In the genomic region with DNA sequence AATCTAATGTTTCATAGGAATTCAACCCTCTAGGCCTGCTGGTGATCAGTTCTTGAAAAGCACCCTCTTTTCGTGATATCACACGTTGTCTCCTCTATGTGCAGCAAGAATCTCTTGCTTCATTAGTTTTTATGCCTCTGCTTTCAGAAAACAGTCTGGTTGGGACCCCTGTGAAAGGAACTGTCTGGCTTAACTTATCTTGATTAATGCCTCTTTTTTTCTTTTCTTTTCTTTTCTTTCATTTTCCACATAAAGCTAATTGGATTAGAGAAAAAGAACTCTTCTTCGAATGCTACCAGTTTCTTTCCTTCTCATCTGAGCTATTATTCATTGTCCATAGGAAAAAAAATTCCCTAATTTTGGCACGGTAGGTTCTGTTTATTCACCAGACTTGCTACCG, we compare ENCODE assay signal across 14 cellular contexts. TPM values are rescaled to one million over a fixed set of nuclear protein-coding genes. Genes with fewer than 3 reads are reported as not detected.
DNase-seq lines count a peak whose midpoint lies in the region; ATAC-seq and TF ChIP-seq lines count a peak whose summit lies in the region.
"Had no signal": no experiment of that assay in that cellular context is flagged by ENCODE, and none has a peak within 500 bp of the region (broad histone marks: within the 10 kb centered on the region; RNA-seq: fewer than 3 reads in every experiment).

No MANE protein-coding gene starts in this region.

- peaks cover 8% of the 10 kb centered on the region for H3K4me1 ChIP-seq in ACC112 (ENCODE audit: control insufficient read depth, insufficient read depth, low read length, unreplicated experiment)
- 0 out of 2 replicates have a peak, but pooled peaks cover 17% of the 10 kb centered on the region for H3K4me1 ChIP-seq in GM23248 (ENCODE audit: insufficient read depth)

- H3K79me2 ChIP-seq in ACC112 (ENCODE audit: control insufficient read depth, insufficient read depth, low read length, unreplicated experiment) (no peaks in the 10 kb centered on the region), GM23248 (ENCODE audit: insufficient read depth) (no peaks in the 10 kb centered on the region)

- peaks cover 32% of the 10 kb centered on the region for H3F3A ChIP-seq in GM23248 (ENCODE audit: insufficient read depth)

- no peak for ATAC-seq in GM19324 (IDR thresholded peaks at IDR 0.05; ENCODE audit: low FRiP score, unreplicated experiment)
- no peak for ATAC-seq in left ventricle myocardium superior
- ATAC-seq: activated naive CD8-positive, alpha-beta T cell treated with anti-CD3 and anti-CD28 coated beads, Interleukin-2, amount 50 U/mL, for 24 hours; effector memory CD8-positive, alpha-beta T cell had no signal

- TF ChIP-seq CTCF in WERI-Rb-1 (IDR thresholded peaks at IDR 0.05; ENCODE audit: low read depth, low read length): no peak
- TF ChIP-seq CTCF in GM13976 (IDR thresholded peaks at IDR 0.05; ENCODE audit: borderline replicate concordance, control extremely low read depth, extremely low read depth, insufficient read depth, missing control alignments): no peak

- H3K27me3 ChIP-seq in ACC112 (ENCODE audit: insufficient read depth, low read length) (no peaks in the 10 kb centered on the region), GM23248 (replicated peaks; ENCODE audit: insufficient read depth) (no peaks in the 10 kb centered on the region), WERI-Rb-1 (ENCODE audit: insufficient read depth, low read depth, severe bottlenecking) (no peaks in the 10 kb centered on the region)

- no peaks in the 10 kb centered on the region for H3K9me2 ChIP-seq in GM23248 (ENCODE audit: insufficient read depth)

- WGBS in GM23248 (ENCODE audit: low coverage in 1 of 2, low lambda C conversion rate in 2 of 2, missing lambda C conversion rate in 2 of 2), 2 experiments: 59 to 61% methylated on average over 5 of the region's 5 CpGs

- peak overlapping the region; percentile 83 for H3K4me2 ChIP-seq in GM23248 (ENCODE audit: unreplicated experiment)

- no peaks in the 10 kb centered on the region for H4K20me1 ChIP-seq in GM23248 (ENCODE audit: insufficient read depth)

- H3K9ac ChIP-seq in GM23248: no peak overlapping the region

- no peak overlapping the region for H3K27ac ChIP-seq in ACC112 (ENCODE audit: low read depth, low read length)
- no peak overlapping the region for H3K27ac ChIP-seq in GM23248
- peak overlapping the region; percentile 74; the same call in 1 of the 2 replicates for H3K27ac ChIP-seq in WERI-Rb-1

- H2AFZ ChIP-seq in ACC112 (ENCODE audit: low read length, unreplicated experiment) (peak overlapping the region; percentile 14), GM23248 (no peak overlapping the region)

- DNase-seq in GM23248 (no peak), WERI-Rb-1 (no peak), left kidney (ENCODE audit: low read depth, low spot score) (peak; percentile 33), GOT3 (lab: John Stamatoyannopoulos, UW) (no peak), left ventricle myocardium superior (no peak), GM13976 (ENCODE audit: low spot score) (no peak)
- DNase-seq: activated CD4-positive, alpha-beta T cell treated with anti-CD3 and anti-CD28 coated beads for 48 hours; activated naive CD8-positive, alpha-beta T cell treated with anti-CD3 and anti-CD28 coated beads, Interleukin-2, amount 50 U/mL, for 24 hours; DMS153; effector memory CD8-positive, alpha-beta T cell; NCI-H2081 treated with DMSO at 0.1 percent for 48 hours had no signal

- in situ Hi-C loops in GM23248 (cut with MboI): no loop called here
- in situ Hi-C loops in GM13976 (cut with MboI; ENCODE audit: low sequenced_read_pairs, unreplicated experiment): no loop called here

- intact Hi-C loops in left ventricle myocardium superior (cut with micrococcal nuclease): no loop called here

- H3K9me3 ChIP-seq in GM23248 (ENCODE audit: low read depth): no peaks in the 10 kb centered on the region
- H3K9me3 ChIP-seq in WERI-Rb-1 (ENCODE audit: severe bottlenecking): peaks cover 4% of the 10 kb centered on the region

- H3K36me3 ChIP-seq in ACC112 (ENCODE audit: insufficient read depth, low read length) (no peaks in the 10 kb centered on the region), GM23248 (ENCODE audit: low read depth) (no peaks in the 10 kb centered on the region), WERI-Rb-1 (peaks cover 1% of the 10 kb centered on the region)

- H3K4me3 ChIP-seq in ACC112 (ENCODE audit: low read depth, low read length) (peak overlapping the region; percentile 75; the same call in 1 of the 2 replicates), GM23248 (peak overlapping the region; percentile 72; the same call in 1 of the 2 replicates), WERI-Rb-1 (ENCODE audit: low read depth, low read length) (peak overlapping the region; percentile 95)
- H3K4me3 ChIP-seq: lung had no signal

RNA-seq across cellular contexts. Expression of gene ZNF311, which starts 21.3 kb away (rescaled TPM):
- total RNA-seq in GM23248 (2014; rRNA removed; shearing (Covaris generic)): 0.54 and 0.76 TPM in 2 replicates
- 0.67 and 0.93 TPM in 2 replicates for polyA plus RNA-seq in GM23248 (2016; fragmentation: Nextera tagmentation; extraction: Ambion mirVana)
- total RNA-seq in left ventricle myocardium superior: 0.30 TPM
